In the genomic region with DNA sequence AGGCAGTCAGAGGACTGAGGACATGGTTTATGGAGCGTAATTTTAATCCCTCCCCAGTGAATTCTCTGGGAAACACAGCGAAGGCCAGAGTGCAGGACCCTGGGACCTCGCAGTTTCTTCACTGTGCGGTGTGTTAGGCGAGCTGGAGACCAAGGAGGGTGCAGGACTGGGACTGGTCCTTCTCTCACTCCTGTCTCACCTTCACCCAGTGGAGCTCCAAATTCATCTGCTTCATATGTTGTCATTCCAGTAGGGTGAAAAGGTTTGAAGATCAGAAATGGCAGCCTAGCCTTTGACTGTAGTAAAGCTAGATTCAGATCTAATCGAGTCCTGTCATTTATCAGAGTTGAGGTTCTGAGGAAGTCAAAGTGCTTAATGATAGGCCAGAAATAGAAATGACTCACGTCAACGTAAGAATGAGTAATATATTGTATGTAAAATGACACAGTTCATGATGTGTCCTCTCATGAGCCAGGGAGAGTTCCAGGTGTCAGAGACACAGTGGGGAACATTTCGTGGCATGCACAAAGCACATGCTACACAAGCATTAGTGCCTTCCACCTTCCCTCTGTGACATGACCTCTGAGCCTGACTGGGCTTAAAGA, we compare ENCODE assay signal across 11 cellular contexts.
A peak's percentile ranks its signal among the peaks of the same experiment; 100 is the strongest.
DNase-seq lines count a peak whose midpoint lies in the region; ATAC-seq and TF ChIP-seq lines count a peak whose summit lies in the region.
"Had no signal": no experiment of that assay in that cellular context is flagged by ENCODE, and none has a peak within 500 bp of the region (broad histone marks: within the 10 kb centered on the region; RNA-seq: fewer than 3 reads in every experiment).

No MANE protein-coding gene starts in this region.

- no peaks in the 10 kb centered on the region for H3K9me3 Mint-ChIP-seq in H9

- no peaks in the 10 kb centered on the region for H3K27me3 ChIP-seq in BLaER1 treated with 17β-estradiol and CSF1 and Interleukin-3, amounts not matched to agents 10 nM and 100 nM
- H3K27me3 ChIP-seq in H9 (ENCODE audit: insufficient read depth, low read length) = no peaks in the 10 kb centered on the region
- no peaks in the 10 kb centered on the region for H3K27me3 ChIP-seq in mesenchymal stem cell (ENCODE audit: control insufficient read depth in 1 of 2, insufficient read depth in 1 of 2, low read length in 2 of 2)

- H4K5ac ChIP-seq in H9 (ENCODE audit: insufficient read length, low read depth, low read length) = peak overlapping the region; percentile 43

- no peak for TF ChIP-seq CTCF in H9 (conservative IDR thresholded peaks at IDR 0.05)
- TF ChIP-seq CTCF in astrocyte of the spinal cord (IDR thresholded peaks at IDR 0.05; ENCODE audit: low read depth, low read length) = no peak

- in situ Hi-C loops in astrocyte of the spinal cord (cut with HindIII; ENCODE audit: low sequenced_read_pairs) = no loop called here

- H4K8ac ChIP-seq in H9 (replicated peaks; ENCODE audit: insufficient read length, low read depth, low read length) (no peak overlapping the region), mesenchymal stem cell (ENCODE audit: low read length) (peak overlapping the region; percentile 71)

- H3K79me2 ChIP-seq in H9 (ENCODE audit: insufficient read depth, low read length) = no peaks in the 10 kb centered on the region

- H3K23ac ChIP-seq in H9 (ENCODE audit: insufficient read length, low read depth, low read length) (no peak overlapping the region), mesenchymal stem cell (ENCODE audit: low read length in 2 of 2) (no peak overlapping the region)

- H3K9ac ChIP-seq in BLaER1 treated with 17β-estradiol and CSF1 and Interleukin-3, amounts not matched to agents 10 nM and 100 nM = peak overlapping the region in 5 of 11 experiments; percentile 17 to 58 (median 56); a peak in 8 of 22 replicates
- H3K9ac ChIP-seq in H9 (ENCODE audit: extremely low read depth, insufficient read length, low read length) (no peak overlapping the region), mesenchymal stem cell (ENCODE audit: low read length) (peak overlapping the region; percentile 30)

- no peak overlapping the region for H3K56ac ChIP-seq in H9 (ENCODE audit: insufficient read length, low read depth, low read length)

- H3K4ac ChIP-seq in H9 (ENCODE audit: low read depth, low read length) (no peak overlapping the region), mesenchymal stem cell (ENCODE audit: low read depth in 1 of 2, low read length in 2 of 2) (no peak overlapping the region)

- H2AFZ ChIP-seq in H9 (ENCODE audit: low read length) (no peak overlapping the region), mesenchymal stem cell (ENCODE audit: low read depth, low read length) (no peak overlapping the region)

- WGBS in H9 (ENCODE audit: extremely low coverage, insufficient read length, low lambda C conversion rate) = no CpG with 5 or more reads among the region's 9 CpGs
- 67% methylated on average over 9 of the region's 9 CpGs for WGBS in mesenchymal stem cell

- H3K27ac Mint-ChIP-seq in H9 = no peak overlapping the region

- peaks cover 15 to 17% of the 10 kb centered on the region in 2 experiments for H3K4me1 Mint-ChIP-seq in H9

- H3T11ph ChIP-seq in H9 (ENCODE audit: low read length) = no peak overlapping the region

- H3K18ac ChIP-seq in H9 (ENCODE audit: insufficient read length, low read depth, low read length) = no peak overlapping the region
- H3K18ac ChIP-seq in mesenchymal stem cell (ENCODE audit: low read depth in 1 of 2, low read length in 2 of 2) = peak overlapping the region in 1 of 2 experiments; percentile 31

- peak overlapping the region in 1 of 10 experiments; percentile 17; a peak in 2 of 20 replicates for H3K4me3 ChIP-seq in BLaER1 treated with 17β-estradiol and CSF1 and Interleukin-3, amounts not matched to agents 10 nM and 100 nM
- H3K4me3 ChIP-seq in astrocyte of the spinal cord (ENCODE audit: low read depth, low read length) (no peak overlapping the region), mesenchymal stem cell (ENCODE audit: insufficient read depth in 1 of 2, low read depth in 1 of 2, low read length in 2 of 2) (peak overlapping the region in 1 of 2 experiments; percentile 51)

- H3K4me2 ChIP-seq in BLaER1 treated with 17β-estradiol and CSF1 and Interleukin-3, amounts not matched to agents 10 nM and 100 nM = peak overlapping the region in 8 of 11 experiments; percentile 35 to 82 (median 68); a peak in 15 of 22 replicates
- H3K4me2 ChIP-seq in H9 (ENCODE audit: insufficient read depth, insufficient read length, low read length) (no peak overlapping the region), mesenchymal stem cell (ENCODE audit: low read length, poor library complexity, severe bottlenecking) (no peak overlapping the region)

- ATAC-seq in HG03175 (IDR thresholded peaks at IDR 0.05; ENCODE audit: unreplicated experiment) = no peak

- DNase-seq in H9 (no peak), astrocyte of the spinal cord (ENCODE audit: low read depth, low spot score) (peak; percentile 61), mesenchymal stem cell (peak; percentile 38), cerebellar cortex (ENCODE audit: low spot score) (no peak), DMS153 treated with DMSO at 0.1 percent for 48 hours (lab: John Stamatoyannopoulos, UW; ENCODE audit: unreplicated experiment) (no peak)
- DNase-seq in activated effector memory CD4-positive, alpha-beta T cell treated with Interleukin-2 at 50 U/mL for 16 hours = no peak
- DNase-seq: anterior cingulate cortex, substantia nigra had no signal

- no peak overlapping the region for H2BK120ac ChIP-seq in H9 (ENCODE audit: low read depth, low read length, poor library complexity, severe bottlenecking)
- no peak overlapping the region for H2BK120ac ChIP-seq in mesenchymal stem cell (ENCODE audit: low read depth, low read length)

- peaks cover 16 to 32% (median 28%) of the 10 kb centered on the region in 10 experiments; a peak in 19 of 20 replicates for H3K4me1 ChIP-seq in BLaER1 treated with 17β-estradiol and CSF1 and Interleukin-3, amounts not matched to agents 10 nM and 100 nM
- H3K4me1 ChIP-seq in H9 (ENCODE audit: insufficient read depth, low read length) (no peaks in the 10 kb centered on the region; the same call in 1 of the 2 replicates), mesenchymal stem cell (ENCODE audit: control insufficient read depth, insufficient read depth, low read depth, low read length) (peaks cover 9% of the 10 kb centered on the region)

- H4K91ac ChIP-seq in H9 (ENCODE audit: insufficient read length, low read depth, low read length) (no peak overlapping the region), mesenchymal stem cell (ENCODE audit: low read length) (no peak overlapping the region)

- no peak overlapping the region; the same call in 1 of the 2 replicates for H3K14ac ChIP-seq in H9 (ENCODE audit: insufficient read depth, low read length)
- H3K14ac ChIP-seq in mesenchymal stem cell (ENCODE audit: low read length in 2 of 2) = no peak overlapping the region

- H3K23me2 ChIP-seq in H9 (ENCODE audit: insufficient read length, low read depth, low read length, poor library complexity, severe bottlenecking) = no peaks in the 10 kb centered on the region

- no peaks in the 10 kb centered on the region for H4K20me1 ChIP-seq in BLaER1 treated with 17β-estradiol and CSF1 and Interleukin-3, amounts not matched to agents 10 nM and 100 nM
- H4K20me1 ChIP-seq in H9 (ENCODE audit: control insufficient read depth, insufficient read depth, insufficient read length) = no peaks in the 10 kb centered on the region

- H3K27ac ChIP-seq in BLaER1 treated with 17β-estradiol and CSF1 and Interleukin-3, amounts not matched to agents 10 nM and 100 nM = peak overlapping the region in 8 of 11 experiments; percentile 16 to 76 (median 64); a peak in 15 of 22 replicates
- H3K27ac ChIP-seq in H9 (ENCODE audit: insufficient read length, low read depth, low read length) (no peak overlapping the region), mesenchymal stem cell (ENCODE audit: low read length, poor library complexity, severe bottlenecking) (no peak overlapping the region)

- peaks cover 9 to 44% (median 15%) of the 10 kb centered on the region in 11 experiments; a peak in 16 of 22 replicates for H3K36me3 ChIP-seq in BLaER1 treated with 17β-estradiol and CSF1 and Interleukin-3, amounts not matched to agents 10 nM and 100 nM
- peaks cover 8 to 10% of the 10 kb centered on the region in 2 experiments for H3K36me3 ChIP-seq in mesenchymal stem cell (ENCODE audit: control insufficient read depth in 1 of 2, insufficient read depth in 2 of 2, low read depth in 1 of 2, low read length in 2 of 2)

- H3K79me1 ChIP-seq in H9 (ENCODE audit: insufficient read depth, low read depth, low read length, poor library complexity, severe bottlenecking) (no peaks in the 10 kb centered on the region), mesenchymal stem cell (replicated peaks; ENCODE audit: low read length, poor library complexity, severe bottlenecking) (no peaks in the 10 kb centered on the region)

- no peaks in the 10 kb centered on the region; the same call in 1 of the 2 replicates for H3K27me3 Mint-ChIP-seq in H9 (ENCODE audit: low read depth)

- no peak overlapping the region for H3K4me3 Mint-ChIP-seq in H9
- H3K4me3 Mint-ChIP-seq: mesothelial cell of epicardium had no signal

- H2BK20ac ChIP-seq in H9 (ENCODE audit: low read depth, low read length, poor library complexity, severe bottlenecking) = no peak overlapping the region

- H2BK5ac ChIP-seq in H9 (ENCODE audit: insufficient read length, low read length) = no peak overlapping the region
- no peak overlapping the region for H2BK5ac ChIP-seq in mesenchymal stem cell (ENCODE audit: low read depth, low read length, poor library complexity, severe bottlenecking)

- H3K36me3 Mint-ChIP-seq in H9 (ENCODE audit: insufficient read depth in 1 of 3, low read depth in 3 of 3) = no peaks in the 10 kb centered on the region; a peak in 1 of 7 replicates

- H2BK12ac ChIP-seq in H9 (ENCODE audit: insufficient read length, low read depth, low read length) = no peak overlapping the region
- H2BK12ac ChIP-seq in mesenchymal stem cell (ENCODE audit: low read length in 2 of 2) = peak overlapping the region; percentile 17 to 61

- H2AK5ac ChIP-seq in H9 (ENCODE audit: insufficient read length, low read length) (no peak overlapping the region), mesenchymal stem cell (ENCODE audit: low read length, severe bottlenecking) (no peak overlapping the region)

- H2BK15ac ChIP-seq in H9 (ENCODE audit: low read depth, low read length) (no peak overlapping the region), mesenchymal stem cell (ENCODE audit: low read depth, poor library complexity, severe bottlenecking) (no peak overlapping the region)

- H3K9me3 ChIP-seq in BLaER1 treated with 17β-estradiol and CSF1 and Interleukin-3, amounts not matched to agents 10 nM and 100 nM (replicated peaks in 1 of 11) = peaks cover 3 to 6% (median 4%) of the 10 kb centered on the region in 11 experiments; a peak in 15 of 22 replicates
- H3K9me3 ChIP-seq in H9 (ENCODE audit: control insufficient read depth, low read depth, low read length) (no peaks in the 10 kb centered on the region), mesenchymal stem cell (ENCODE audit: control insufficient read depth, low read length) (no peaks in the 10 kb centered on the region)

Comparison
In these comparisons a context has a peak if more than half of its experiments do, and no peak if none do; other contexts are left out.
1. H3K27ac ChIP-seq: peak in BLaER1 treated with 17β-estradiol and CSF1 and Interleukin-3, amounts not matched to agents 10 nM and 100 nM (8 of 11); none in H9 (single experiment) and mesenchymal stem cell (single experiment).
2. H3K4me2 ChIP-seq: peak in BLaER1 treated with 17β-estradiol and CSF1 and Interleukin-3, amounts not matched to agents 10 nM and 100 nM (8 of 11); none in H9 (single experiment) and mesenchymal stem cell (single experiment).
3. DNase-seq: peak in astrocyte of the spinal cord (single experiment) and mesenchymal stem cell (single experiment); none in H9 (single experiment), activated effector memory CD4-positive, alpha-beta T cell treated with Interleukin-2 at 50 U/mL for 16 hours (single experiment), cerebellar cortex (single experiment) and DMS153 treated with DMSO at 0.1 percent for 48 hours (single experiment).